8 cellular contexts compared by ENCODE assay signal in the genomic region with DNA sequence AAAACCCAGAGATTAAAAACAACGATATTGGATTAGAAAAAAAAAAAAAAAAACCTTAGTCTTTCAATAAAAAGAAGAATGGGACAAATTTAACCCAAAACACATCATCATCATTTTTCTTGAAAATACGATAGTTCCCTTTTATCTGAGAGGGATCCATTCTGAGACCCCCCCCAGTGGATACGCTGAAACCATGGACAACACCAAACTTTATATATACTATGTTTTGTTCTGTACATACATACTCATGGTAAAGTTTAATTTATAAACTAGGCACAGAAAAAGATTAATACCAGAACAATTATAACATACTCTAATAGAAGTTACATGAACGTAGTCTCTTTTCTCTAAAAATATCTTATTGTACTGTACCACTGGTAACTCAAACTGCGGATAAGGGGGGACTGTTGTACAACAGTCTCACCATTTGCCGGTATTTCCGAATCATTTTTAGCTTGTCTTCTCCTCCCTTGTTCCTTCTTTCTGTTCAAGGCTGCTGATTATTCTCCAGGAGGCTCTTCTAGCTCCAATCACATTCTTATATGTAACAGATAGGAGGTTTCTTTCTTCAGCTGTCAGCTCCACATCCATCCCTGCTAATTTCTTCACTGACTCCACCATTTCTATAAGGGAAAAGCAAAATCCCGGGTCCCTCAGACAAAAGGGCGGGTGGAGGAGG. TPM values are rescaled to one million over a fixed set of nuclear protein-coding genes. Genes with fewer than 3 reads are reported as not detected.
A peak's percentile ranks its signal among the peaks of the same experiment; 100 is the strongest.
DNase-seq lines count a peak whose midpoint lies in the region; ATAC-seq and TF ChIP-seq lines count a peak whose summit lies in the region.

No MANE protein-coding gene starts in this region.

- peaks cover 16 to 27% (median 21%) of the 10 kb centered on the region in 4 donors for H3K4me1 Mint-ChIP-seq in CD4-positive, CD25-positive, alpha-beta regulatory T cell

- H3K4me1 ChIP-seq in CD4-positive, CD25-positive, alpha-beta regulatory T cell (ENCODE audit: control insufficient read depth, insufficient read depth, low read length, poor library complexity, severe bottlenecking), result peaks cover 12% of the 10 kb centered on the region
- 0 out of 2 replicates have a peak, but pooled peaks cover 3% of the 10 kb centered on the region for H3K4me1 ChIP-seq in OCI-LY3 (ENCODE audit: low read length)
- peaks cover 7 to 20% of the 10 kb centered on the region in 2 experiments for H3K4me1 ChIP-seq in neutrophil (ENCODE audit: control insufficient read depth in 1 of 2, insufficient read depth in 1 of 2, low read depth in 1 of 2, low read length in 1 of 2)
- H3K4me1 ChIP-seq in PC-9 (replicated peaks; ENCODE audit: insufficient read depth), result no peaks in the 10 kb centered on the region

- H3K27me3 ChIP-seq in CD4-positive, CD25-positive, alpha-beta regulatory T cell (ENCODE audit: control insufficient read depth, insufficient read depth, low read length), result no peaks in the 10 kb centered on the region
- H3K27me3 ChIP-seq in OCI-LY3 (ENCODE audit: low read depth, low read length), result no peaks in the 10 kb centered on the region
- peaks cover 35% of the 10 kb centered on the region for H3K27me3 ChIP-seq in neutrophil
- no peaks in the 10 kb centered on the region for H3K27me3 ChIP-seq in PC-9 (ENCODE audit: insufficient read depth, low read depth)

- no peaks in the 10 kb centered on the region for H3K9me3 ChIP-seq in CD4-positive, CD25-positive, alpha-beta regulatory T cell (ENCODE audit: control insufficient read depth in 2 of 2, low read length in 2 of 2)
- no peaks in the 10 kb centered on the region for H3K9me3 ChIP-seq in OCI-LY3 (ENCODE audit: insufficient read depth, low read length)
- no peaks in the 10 kb centered on the region for H3K9me3 ChIP-seq in neutrophil
- H3K9me3 ChIP-seq in PC-9 (ENCODE audit: insufficient read depth, low read depth), result no peaks in the 10 kb centered on the region

- POLR2A ChIA-PET in PC-9 (lab: Charles Lee; ENCODE audit: unreplicated experiment), result no interaction called here

- no peaks in the 10 kb centered on the region for H3K79me2 ChIP-seq in OCI-LY3 (ENCODE audit: low read length)
- no peaks in the 10 kb centered on the region for H3K79me2 ChIP-seq in PC-9 (ENCODE audit: low read depth)

- peak overlapping the region; percentile 57 for H3K9ac ChIP-seq in OCI-LY3 (ENCODE audit: low read length)

- no peak for DNase-seq in CD4-positive, CD25-positive, alpha-beta regulatory T cell
- DNase-seq in epithelial cell of esophagus (ENCODE audit: low read depth) (no peak), CD1c-positive myeloid dendritic cell (ENCODE audit: extremely low spot score) (no peak), PC-9 (no peak), NCI-H1436 (lab: John Stamatoyannopoulos, UW) (no peak)

- no peaks in the 10 kb centered on the region for H3K36me3 ChIP-seq in CD4-positive, CD25-positive, alpha-beta regulatory T cell (ENCODE audit: control insufficient read depth, insufficient read depth, low read length)
- H3K36me3 ChIP-seq in OCI-LY3 (replicated peaks; ENCODE audit: low read depth, low read length), result no peaks in the 10 kb centered on the region
- H3K36me3 ChIP-seq in neutrophil, result peaks cover 17% of the 10 kb centered on the region
- no peaks in the 10 kb centered on the region for H3K36me3 ChIP-seq in PC-9 (ENCODE audit: low read depth)

- H3K4me2 ChIP-seq in OCI-LY3 (ENCODE audit: low read length) (peak overlapping the region; percentile 85), PC-9 (no peak overlapping the region)

- H3K27ac Mint-ChIP-seq in CD4-positive, CD25-positive, alpha-beta regulatory T cell, result peak overlapping the region; percentile 89 to 97 (median 96)

- peak overlapping the region; percentile 60 for H3K27ac ChIP-seq in CD4-positive, CD25-positive, alpha-beta regulatory T cell (ENCODE audit: insufficient read depth, low read length, poor library complexity, severe bottlenecking)
- no peak overlapping the region for H3K27ac ChIP-seq in OCI-LY3 (ENCODE audit: low read length)
- H3K27ac ChIP-seq in neutrophil, result no peak overlapping the region
- H3K27ac ChIP-seq in PC-9, result no peak overlapping the region

- CTCF ChIA-PET in PC-9 (lab: Charles Lee), result interaction anchor here (0.6 kb wide), 1 partner anchor 83 kb away, joined by 9 read pairs; no protein-coding TSS in a partner anchor

- intact Hi-C loops in PC-9 (cut with micrococcal nuclease; ENCODE audit: unreplicated experiment), result no loop called here

- H3F3A ChIP-seq in PC-9 (ENCODE audit: insufficient read depth, low read depth), result no peaks in the 10 kb centered on the region

- no peaks in the 10 kb centered on the region for H4K20me1 ChIP-seq in OCI-LY3 (ENCODE audit: insufficient read depth, low read length)
- no peaks in the 10 kb centered on the region for H4K20me1 ChIP-seq in PC-9 (ENCODE audit: insufficient read depth)

- H3K4me3 ChIP-seq in CD4-positive, CD25-positive, alpha-beta regulatory T cell (ENCODE audit: low read depth, low read length), result peak overlapping the region; percentile 72
- peak overlapping the region; percentile 80 for H3K4me3 ChIP-seq in OCI-LY3 (ENCODE audit: low read length)
- H3K4me3 ChIP-seq in epithelial cell of esophagus (ENCODE audit: low read length), result peak overlapping the region; percentile 57
- H3K4me3 ChIP-seq in neutrophil (ENCODE audit: low read depth in 1 of 2, low read length in 1 of 2), result peak overlapping the region; percentile 63 to 79
- no peak overlapping the region for H3K4me3 ChIP-seq in PC-9

- H2AFZ ChIP-seq in OCI-LY3 (ENCODE audit: low read depth, low read length), result peak overlapping the region; percentile 23; the same call in 1 of the 2 replicates
- H2AFZ ChIP-seq in PC-9, result no peak overlapping the region

- no peaks in the 10 kb centered on the region for H3K27me3 Mint-ChIP-seq in CD4-positive, CD25-positive, alpha-beta regulatory T cell

- TF ChIP-seq CTCF in OCI-LY3 (IDR thresholded peaks at IDR 0.05; ENCODE audit: low read depth, low read length) (no peak), epithelial cell of esophagus (IDR thresholded peaks at IDR 0.05; ENCODE audit: insufficient read depth, low read depth, low read length, missing control alignments) (no peak), neutrophil (IDR thresholded peaks at IDR 0.05) (no peak), PC-9 (conservative IDR thresholded peaks at IDR 0.05) (no peak)

- peak overlapping the region; percentile 93 to 97 (median 94) for H3K4me3 Mint-ChIP-seq in CD4-positive, CD25-positive, alpha-beta regulatory T cell

- peaks cover 5% of the 10 kb centered on the region for H3K36me3 Mint-ChIP-seq in CD4-positive, CD25-positive, alpha-beta regulatory T cell

- no peak for ATAC-seq in CD4-positive, CD25-positive, alpha-beta regulatory T cell (ENCODE audit: low read depth in 2 of 2)
- no peak for ATAC-seq in GM18520 (IDR thresholded peaks at IDR 0.05; ENCODE audit: unreplicated experiment)

- BruUV-seq in PC-9 (replicated peaks; lab: Mats Ljungman, UMichigan), result no TSS peak

- peaks cover 0 to 2% (median 0%) of the 10 kb centered on the region in 7 donors for H3K9me3 Mint-ChIP-seq in CD4-positive, CD25-positive, alpha-beta regulatory T cell

- H3K9me2 ChIP-seq in PC-9 (ENCODE audit: insufficient read depth), result no peaks in the 10 kb centered on the region

RNA-seq across cellular contexts. Expression of a gene that starts 37.0 kb away (rescaled TPM):
- 3.8 TPM for total RNA-seq in CD4-positive, CD25-positive, alpha-beta regulatory T cell
- polyA plus RNA-seq in CD4-positive, CD25-positive, alpha-beta regulatory T cell, result 10 to 100 TPM in 3 of 4 donors, 1 to 10 TPM in 1; 9.4 to 17.8 (median 11.3) TPM
- 22.9 and 23.4 TPM in 2 replicates for total RNA-seq in PC-9 (2021)
